ENCODE assay signal across 10 cellular contexts in genomic region chr17:35537569-35538209, GRCh38. TPM values are rescaled to one million over a fixed set of nuclear protein-coding genes. Genes with fewer than 3 reads are reported as not detected.
DNase-seq lines count a peak whose midpoint lies in the region; FAIRE-seq and TF ChIP-seq lines count a peak whose summit lies in the region.
"Had no signal": no experiment of that assay in that cellular context is flagged by ENCODE, and none has a peak within 500 bp of the region (broad histone marks: within the 10 kb centered on the region; RNA-seq: fewer than 3 reads in every experiment).

Gene SLFN12L (minus strand): TSS chr17:35537678. CDS start chr17:35522364, 15,314 bp downstream.

- H3K4me1 ChIP-seq in left ventricle myocardium inferior: peaks cover 34% of the 10 kb centered on the region
- peaks cover 0 to 3% of the 10 kb centered on the region in 2 donors for H3K4me1 ChIP-seq in thyroid gland

- H3K27ac ChIP-seq in left ventricle myocardium inferior (replicated peaks): peak within 1 kb of the TSS; percentile 68
- H3K27ac ChIP-seq in thyroid gland: peak within 1 kb of the TSS; percentile 15 to 36 (median 25)

- FAIRE-seq in H54 (lab: Jason Lieb, UNC): no peak
- FAIRE-seq: frontal cortex had no signal

- H3K4me3 ChIP-seq in left ventricle myocardium inferior (no peak within 1 kb of the TSS), thyroid gland (replicated peaks in 1 of 3) (no peak within 1 kb of the TSS)

- H3K36me3 ChIP-seq in left ventricle myocardium inferior (no peaks in the 10 kb centered on the region), thyroid gland (no peaks in the 10 kb centered on the region)

- TF ChIP-seq CTCF in left ventricle myocardium inferior (IDR thresholded peaks at IDR 0.05; ENCODE audit: borderline replicate concordance): no peak
- TF ChIP-seq CTCF in thyroid gland (IDR thresholded peaks at IDR 0.05): no peak

- H3K9me3 ChIP-seq in left ventricle myocardium inferior (replicated peaks): no peaks in the 10 kb centered on the region
- no peaks in the 10 kb centered on the region for H3K9me3 ChIP-seq in thyroid gland

- DNase-seq in activated T-cell treated with anti-CD3 and anti-CD28 coated beads for 24 hours (ENCODE audit: low read depth) (peak; percentile 11), left ventricle myocardium inferior (no peak), thyroid gland (no peak), NCI-H1694 treated with DMSO at 0.1 percent for 48 hours (lab: John Stamatoyannopoulos, UW) (no peak), H54 (ENCODE audit: insufficient read length, low spot score) (no peak), posterior cingulate gyrus (no peak)
- no peak for DNase-seq in activated T-cell treated with anti-CD3 and anti-CD28 coated beads, Interleukin-2, amount 50 U/mL, for 1 hour
- DNase-seq in activated CD4-positive, alpha-beta T cell treated with anti-CD3 and anti-CD28 coated beads for 48 hours: peak; percentile 27
- DNase-seq: retina had no signal

- intact Hi-C loops in left ventricle myocardium inferior (cut with micrococcal nuclease) (loop anchor here (10.0 kb wide), 1 partner anchor 363 kb away; no protein-coding TSS in a partner anchor), thyroid gland (cut with DNase I) (loop anchor here (10.0 kb wide), 1 partner anchor 363 kb away; no protein-coding TSS in a partner anchor), posterior cingulate gyrus (cut with DNase I) (loop anchor here (5.0 kb wide), 1 partner anchor 365 kb away; no protein-coding TSS in a partner anchor)

- 75 to 77% methylated on average over 2 of the region's 2 CpGs for WGBS in thyroid gland, 2 donors

- H3K27me3 ChIP-seq in left ventricle myocardium inferior (ENCODE audit: low read depth) (no peaks in the 10 kb centered on the region), thyroid gland (no peaks in the 10 kb centered on the region)

- TF ChIP-seq POLR2A in thyroid gland (IDR thresholded peaks at IDR 0.05) (no peak), H54 (IDR thresholded peaks at IDR 0.05; ENCODE audit: low read depth, low read length) (no peak)

RNA-seq across cellular contexts. Expression of gene SLFN12L, which starts in this region (rescaled TPM):
- total RNA-seq in left ventricle myocardium inferior (0.25 TPM), thyroid gland (1 to 10 TPM; 1.2 to 3.5 (median 1.6) TPM)

Comparison
In these comparisons a context has a peak if more than half of its experiments do, and no peak if none do; other contexts are left out.
1. DNase-seq: peak in activated T-cell treated with anti-CD3 and anti-CD28 coated beads for 24 hours (single experiment) and activated CD4-positive, alpha-beta T cell treated with anti-CD3 and anti-CD28 coated beads for 48 hours (single experiment); none in activated T-cell treated with anti-CD3 and anti-CD28 coated beads, Interleukin-2, amount 50 U/mL, for 1 hour (single experiment), left ventricle myocardium inferior (single experiment), thyroid gland (0 of 2), NCI-H1694 treated with DMSO at 0.1 percent for 48 hours (single experiment), H54 (single experiment) and posterior cingulate gyrus (0 of 10).